In the genomic region with DNA sequence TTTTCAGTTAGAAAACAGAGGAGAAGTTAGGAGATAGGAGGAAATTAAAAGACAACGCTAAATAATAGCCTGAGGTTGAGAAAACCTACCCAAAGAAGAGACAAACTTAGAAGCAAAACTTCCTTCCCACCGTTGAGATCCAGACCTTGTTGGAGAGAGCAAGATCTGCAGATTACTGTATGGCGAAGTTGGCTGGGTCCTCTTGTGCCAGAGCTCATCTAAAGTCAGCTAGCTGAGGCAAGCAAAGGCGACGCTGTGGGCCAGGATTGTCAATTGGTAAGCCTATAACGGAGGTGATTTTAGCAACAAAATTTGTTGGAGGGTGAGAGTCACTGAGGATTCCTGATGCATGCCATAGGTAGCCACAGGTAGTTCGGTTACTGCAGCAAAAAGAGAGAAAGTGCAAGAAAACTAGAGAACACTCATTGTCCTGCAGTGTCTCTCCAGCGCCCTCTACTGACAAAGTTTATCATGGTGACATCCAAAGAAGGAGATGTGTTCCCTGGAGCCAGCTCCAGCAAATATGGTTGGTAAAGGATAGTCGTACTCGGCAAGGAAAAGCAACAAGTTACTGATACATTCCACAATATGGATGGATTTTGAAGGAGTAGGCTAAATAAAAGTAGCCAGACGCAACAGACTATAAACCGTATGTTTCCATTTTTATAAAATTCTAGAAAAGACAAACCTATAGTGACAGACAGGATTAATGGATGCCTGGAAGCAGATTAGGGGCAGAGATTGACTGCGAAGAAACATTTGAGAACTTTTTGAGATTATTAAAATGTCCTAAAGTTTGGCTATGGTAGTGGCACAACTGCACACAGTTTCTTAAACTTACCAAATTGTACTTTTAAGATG, we compare ENCODE assay signal across 10 cellular contexts. TPM values are rescaled to one million over a fixed set of nuclear protein-coding genes. Genes with fewer than 3 reads are reported as not detected.
DNase-seq lines count a peak whose midpoint lies in the region; ATAC-seq, FAIRE-seq and TF ChIP-seq lines count a peak whose summit lies in the region.
"Had no signal": no experiment of that assay in that cellular context is flagged by ENCODE, and none has a peak within 500 bp of the region (broad histone marks: within the 10 kb centered on the region; RNA-seq: fewer than 3 reads in every experiment).

No MANE protein-coding gene starts in this region.

- in situ Hi-C loops in HAP-1 (cut with MboI; ENCODE audit: low sequenced_read_pairs): loop anchor here (25.0 kb wide), 1 partner anchor 557 kb away; no protein-coding TSS in a partner anchor

- peak; percentile 51 for TF ChIP-seq CTCF in A549 (IDR thresholded peaks at IDR 0.05)

- no peak for FAIRE-seq in A549 (lab: Jason Lieb, UNC)
- FAIRE-seq: islet of Langerhans had no signal

- no peaks in the 10 kb centered on the region for H3K4me1 ChIP-seq in A549
- no peaks in the 10 kb centered on the region for H3K4me1 ChIP-seq in HAP-1

- POLR2A ChIA-PET in A549 (lab: Yijun Ruan, JAX): no interaction called here

- 0 out of 2 replicates have a peak, but pooled peaks cover 3% of the 10 kb centered on the region for H3K27me3 ChIP-seq in HAP-1 (ENCODE audit: low read depth)

- no peak overlapping the region for H3K27ac ChIP-seq in A549

- no peak for TF ChIP-seq EP300 in A549 (IDR thresholded peaks at IDR 0.05)

- CTCF ChIA-PET in A549 (lab: Yijun Ruan, JAX): interaction anchor here (1.2 to 3.2 kb wide), 4 partner anchors 9 to 20 kb away, joined by 5 to 18 read pairs (median 8); no protein-coding TSS in a partner anchor

- H3K4me3 ChIP-seq in A549: no peak overlapping the region
- no peak overlapping the region for H3K4me3 ChIP-seq in HAP-1

- H3K9me3 ChIP-seq in A549 (no peaks in the 10 kb centered on the region), HAP-1 (no peaks in the 10 kb centered on the region)

- peak overlapping the region; percentile 14; the same call in 1 of the 3 replicates for H3K4me2 ChIP-seq in A549

- DNase-seq in A549 (ENCODE audit: low read depth in 1 of 2, low spot score in 1 of 2) (peak; percentile 24 to 53), DMS53 (lab: John Stamatoyannopoulos, UW) (peak; percentile 77), HAP-1 (ENCODE audit: low spot score in 2 of 2) (peak; percentile 48 to 77), NCI-H1105 treated with DMSO at 0.1 percent for 48 hours (lab: John Stamatoyannopoulos, UW) (peak; percentile 54), inferior parietal cortex (ENCODE audit: extremely low spot score) (peak; percentile 27), C1 segment of cervical spinal cord (lab: John Stamatoyannopoulos, UW) (no peak)
- DNase-seq in activated CD4-positive, alpha-beta T cell treated with anti-CD3 and anti-CD28 coated beads, Interleukin-2, amount 50 U/mL, for 1 hour: peak; percentile 9

- H3K36me3 ChIP-seq in HAP-1 (replicated peaks): no peaks in the 10 kb centered on the region

- peak; percentile 78 to 83; a peak in 5 of 6 replicates for ATAC-seq in A549
- ATAC-seq in HG03571 (IDR thresholded peaks at IDR 0.05; ENCODE audit: unreplicated experiment): no peak

- 16% methylated on average over 13 of the region's 13 CpGs for WGBS in A549 (ENCODE audit: missing lambda C conversion rate)

- peak in 1 of 2 experiments; percentile 36; a peak in 2 of 5 replicates for TF ChIP-seq RAD21 in A549 (conservative IDR thresholded peaks at IDR 0.05 in 1 of 2, IDR thresholded peaks at IDR 0.05 in 1 of 2)

- no peak for TF ChIP-seq POLR2A in A549 (IDR thresholded peaks at IDR 0.05; ENCODE audit: low read length)

TF ChIP-seq in A549, 52 proteins besides CTCF, POLR2A, EP300 and RAD21:
- TF ChIP-seq MAFK (IDR thresholded peaks at IDR 0.05; ENCODE audit: partially characterized antibody) (no peak), RCOR1 (IDR thresholded peaks at IDR 0.05; ENCODE audit: low read depth, low read length) (no peak), NPAS2 (CRISPR knock-in tag; IDR thresholded peaks at IDR 0.05; ENCODE audit: borderline replicate concordance) (no peak), NR3C1 (IDR thresholded peaks at IDR 0.05) (no peak), CBX8 (IDR thresholded peaks at IDR 0.05) (no peak), PHF8 (IDR thresholded peaks at IDR 0.05; ENCODE audit: borderline replicate concordance, low read depth) (no peak), TP53 (CRISPR knock-in tag; IDR thresholded peaks at IDR 0.05) (no peak), NFE2L2 (conservative IDR thresholded peaks at IDR 0.05; ENCODE audit: low read length) (no peak), ZSCAN20 (CRISPR knock-in tag; IDR thresholded peaks at IDR 0.05) (no peak), CHD4 (IDR thresholded peaks at IDR 0.05; ENCODE audit: borderline replicate concordance) (no peak), KDM1A (IDR thresholded peaks at IDR 0.05; ENCODE audit: low read depth) (no peak), POLR2AphosphoS2 (conservative IDR thresholded peaks at IDR 0.05; ENCODE audit: low read length) (no peak), RNF2 (IDR thresholded peaks at IDR 0.05; ENCODE audit: borderline replicate concordance, low read depth) (no peak), ZNF302 (CRISPR knock-in tag; IDR thresholded peaks at IDR 0.05) (no peak), RFX5 (IDR thresholded peaks at IDR 0.05) (no peak), KDM5A (IDR thresholded peaks at IDR 0.05) (no peak)
- TF ChIP-seq, protein P1, sequence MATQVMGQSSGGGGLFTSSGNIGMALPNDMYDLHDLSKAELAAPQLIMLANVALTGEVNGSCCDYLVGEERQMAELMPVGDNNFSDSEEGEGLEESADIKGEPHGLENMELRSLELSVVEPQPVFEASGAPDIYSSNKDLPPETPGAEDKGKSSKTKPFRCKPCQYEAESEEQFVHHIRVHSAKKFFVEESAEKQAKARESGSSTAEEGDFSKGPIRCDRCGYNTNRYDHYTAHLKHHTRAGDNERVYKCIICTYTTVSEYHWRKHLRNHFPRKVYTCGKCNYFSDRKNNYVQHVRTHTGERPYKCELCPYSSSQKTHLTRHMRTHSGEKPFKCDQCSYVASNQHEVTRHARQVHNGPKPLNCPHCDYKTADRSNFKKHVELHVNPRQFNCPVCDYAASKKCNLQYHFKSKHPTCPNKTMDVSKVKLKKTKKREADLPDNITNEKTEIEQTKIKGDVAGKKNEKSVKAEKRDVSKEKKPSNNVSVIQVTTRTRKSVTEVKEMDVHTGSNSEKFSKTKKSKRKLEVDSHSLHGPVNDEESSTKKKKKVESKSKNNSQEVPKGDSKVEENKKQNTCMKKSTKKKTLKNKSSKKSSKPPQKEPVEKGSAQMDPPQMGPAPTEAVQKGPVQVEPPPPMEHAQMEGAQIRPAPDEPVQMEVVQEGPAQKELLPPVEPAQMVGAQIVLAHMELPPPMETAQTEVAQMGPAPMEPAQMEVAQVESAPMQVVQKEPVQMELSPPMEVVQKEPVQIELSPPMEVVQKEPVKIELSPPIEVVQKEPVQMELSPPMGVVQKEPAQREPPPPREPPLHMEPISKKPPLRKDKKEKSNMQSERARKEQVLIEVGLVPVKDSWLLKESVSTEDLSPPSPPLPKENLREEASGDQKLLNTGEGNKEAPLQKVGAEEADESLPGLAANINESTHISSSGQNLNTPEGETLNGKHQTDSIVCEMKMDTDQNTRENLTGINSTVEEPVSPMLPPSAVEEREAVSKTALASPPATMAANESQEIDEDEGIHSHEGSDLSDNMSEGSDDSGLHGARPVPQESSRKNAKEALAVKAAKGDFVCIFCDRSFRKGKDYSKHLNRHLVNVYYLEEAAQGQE (IDR thresholded peaks at IDR 0.05): no peak
- TF ChIP-seq, protein P2, sequence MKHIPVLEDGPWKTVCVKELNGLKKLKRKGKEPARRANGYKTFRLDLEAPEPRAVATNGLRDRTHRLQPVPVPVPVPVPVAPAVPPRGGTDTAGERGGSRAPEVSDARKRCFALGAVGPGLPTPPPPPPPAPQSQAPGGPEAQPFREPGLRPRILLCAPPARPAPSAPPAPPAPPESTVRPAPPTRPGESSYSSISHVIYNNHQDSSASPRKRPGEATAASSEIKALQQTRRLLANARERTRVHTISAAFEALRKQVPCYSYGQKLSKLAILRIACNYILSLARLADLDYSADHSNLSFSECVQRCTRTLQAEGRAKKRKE (CRISPR knock-in tag; IDR thresholded peaks at IDR 0.05; ENCODE audit: low read depth): no peak

RNA-seq across cellular contexts. Expression of a gene that starts 9.8 kb away (rescaled TPM):
- polyA plus RNA-seq in A549 (2011; rRNA removed) (not detected in 2 replicates), A549 (2017; fragmentation: RNase III; extraction: RNeasy Plus Mini Kit Qiagen cat#74134 plus additional on column Dnase treatment) (not detected in 3 replicates)
- not detected in 2 replicates for polyA plus RNA-seq in A549 (2012; cell fraction: cytosol; rRNA removed)
- not detected in 2 replicates for polyA plus RNA-seq in A549 (2012; cell fraction: nucleus; rRNA removed)
- not detected in 2 replicates for polyA minus RNA-seq in A549 (2011; rRNA and poly(A)+ RNA removed)
- polyA plus RNA-seq: urinary bladder had no signal

RNA-seq across cellular contexts. Expression of a gene that starts 46.6 kb away (rescaled TPM):
- polyA plus RNA-seq in A549 (2011; rRNA removed): not detected in 2 replicates
- not detected in 2 replicates for polyA plus RNA-seq in A549 (2012; cell fraction: cytosol; rRNA removed)
- polyA plus RNA-seq in A549 (2012; cell fraction: nucleus; rRNA removed): not detected in 2 replicates
- not detected in 3 replicates for polyA plus RNA-seq in A549 (2017; fragmentation: RNase III; extraction: RNeasy Plus Mini Kit Qiagen cat#74134 plus additional on column Dnase treatment)
- polyA minus RNA-seq in A549 (2011; rRNA and poly(A)+ RNA removed): not detected in 2 replicates
- polyA plus RNA-seq: urinary bladder had no signal

Comparison
In these comparisons a context has a peak if more than half of its experiments do, and no peak if none do; other contexts are left out.
1. DNase-seq: peak in A549 (2 of 2), DMS53 (single experiment), HAP-1 (2 of 2), NCI-H1105 treated with DMSO at 0.1 percent for 48 hours (single experiment), activated CD4-positive, alpha-beta T cell treated with anti-CD3 and anti-CD28 coated beads, Interleukin-2, amount 50 U/mL, for 1 hour (single experiment) and inferior parietal cortex (single experiment); none in C1 segment of cervical spinal cord (0 of 14).